8 cellular contexts compared by ENCODE assay signal in the genomic region with DNA sequence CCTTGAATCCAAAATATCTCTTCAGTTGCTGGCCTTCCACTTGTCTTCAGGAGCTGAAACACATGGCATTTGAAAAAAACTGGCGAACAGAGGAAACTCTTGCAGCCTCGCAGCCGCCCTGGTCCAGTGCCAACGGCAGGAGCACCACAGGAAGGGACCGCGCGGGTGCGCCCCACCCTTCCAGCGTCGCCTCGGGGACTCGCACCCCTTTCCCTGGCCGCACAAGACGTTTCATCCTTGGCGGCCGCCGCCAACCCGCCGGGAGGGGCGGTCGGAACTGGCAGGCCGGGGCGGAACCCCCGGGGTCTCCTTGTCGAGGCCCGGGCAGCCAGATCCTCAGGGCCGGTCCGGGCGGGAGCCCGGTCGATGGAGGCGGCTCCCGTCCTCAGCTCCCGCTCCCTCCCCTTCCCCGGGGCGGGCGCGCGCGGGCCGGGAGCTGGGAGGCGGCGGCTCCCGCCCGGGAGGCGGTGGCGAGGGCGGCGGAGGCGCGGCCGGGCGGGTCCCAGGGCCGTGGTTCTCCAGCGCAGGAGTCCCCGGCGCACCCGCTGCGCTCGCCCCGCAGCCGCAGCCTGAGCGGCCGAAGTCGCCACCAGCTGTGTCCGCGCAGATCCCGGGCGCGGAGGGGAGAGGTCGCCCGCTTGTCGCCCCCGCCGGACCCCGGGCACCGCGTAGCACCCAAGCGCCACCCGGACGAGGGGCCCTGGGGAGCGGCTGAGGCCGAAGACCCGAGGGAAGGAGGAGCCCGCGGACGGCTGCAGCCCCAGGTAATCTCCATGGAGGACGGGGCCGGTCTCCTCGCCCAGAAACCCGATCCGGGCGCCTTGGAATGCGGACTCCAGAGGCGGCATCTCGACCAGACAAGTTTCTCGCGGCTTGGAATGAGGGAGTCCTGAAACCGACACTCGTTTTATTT. TPM values are rescaled to one million over a fixed set of nuclear protein-coding genes. Genes with fewer than 3 reads are reported as not detected.
A peak's percentile ranks its signal among the peaks of the same experiment; 100 is the strongest.
DNase-seq lines count a peak whose midpoint lies in the region; ATAC-seq lines count a peak whose summit lies in the region.

No MANE protein-coding gene starts in this region.

- peaks cover 25 to 40% (median 31%) of the 10 kb centered on the region in 5 donors for H3K27me3 Mint-ChIP-seq in naive thymus-derived CD8-positive, alpha-beta T cell

- peaks cover 0 to 3% (median 0%) of the 10 kb centered on the region in 9 donors for H3K9me3 Mint-ChIP-seq in naive thymus-derived CD8-positive, alpha-beta T cell

- no peak for ATAC-seq in naive thymus-derived CD8-positive, alpha-beta T cell
- no peak for ATAC-seq in HG03095 (IDR thresholded peaks at IDR 0.05; ENCODE audit: unreplicated experiment)

- POLR2A ChIA-PET in naive thymus-derived CD8-positive, alpha-beta T cell (lab: Charles Lee), result no interaction called here

- peaks cover 0 to 3% (median 0%) of the 10 kb centered on the region in 3 donors for H3K36me3 Mint-ChIP-seq in naive thymus-derived CD8-positive, alpha-beta T cell

- DNase-seq in D341Med (ENCODE audit: low spot score), result peak; percentile 77
- DNase-seq in HT1080 (ENCODE audit: low read depth), result peak; percentile 73
- peak; percentile 5 to 26 for DNase-seq in SW 1271 (lab: John Stamatoyannopoulos, UW)
- DNase-seq in fibroblast of gingiva (ENCODE audit: low read depth), result peak; percentile 47
- no peak for DNase-seq in naive thymus-derived CD8-positive, alpha-beta T cell
- no peak for DNase-seq in stimulated activated CD4-positive, alpha-beta T cell treated with anti-CD3 and anti-CD28 coated beads, Interleukin-2, amount 100 ng/mL, for 48 hours
- no peak for DNase-seq in DMS79 (lab: John Stamatoyannopoulos, UW)

- H3K4me3 Mint-ChIP-seq in naive thymus-derived CD8-positive, alpha-beta T cell, result peak overlapping the region in 9 of 10 donors; percentile 38 to 72 (median 64)

- no peak overlapping the region for H3K27ac Mint-ChIP-seq in naive thymus-derived CD8-positive, alpha-beta T cell

- peaks cover 0 to 13% (median 5%) of the 10 kb centered on the region in 4 donors for H3K4me1 Mint-ChIP-seq in naive thymus-derived CD8-positive, alpha-beta T cell

RNA-seq across cellular contexts. Expression of a gene that starts 0.9 kb away (rescaled TPM):
- 0.59 and 0.60 TPM in 2 replicates for total RNA-seq in HT1080 (2014; rRNA removed; shearing (Covaris generic))
- 0.09 and 0.10 TPM in 2 replicates for polyA plus RNA-seq in HT1080 (2015; cell fraction: cytosol; rRNA removed)
- 0.07 and 0.12 TPM in 2 replicates for polyA plus RNA-seq in HT1080 (2015; cell fraction: nucleus; rRNA removed)
- not detected for total RNA-seq in naive thymus-derived CD8-positive, alpha-beta T cell
- polyA plus RNA-seq in naive thymus-derived CD8-positive, alpha-beta T cell, result under 1 TPM in 1 of 3 donors, not detected in 2; 0.07 TPM

Comparison
In these comparisons a context has a peak if more than half of its experiments do, and no peak if none do; other contexts are left out.
1. DNase-seq: peak in D341Med (single experiment), HT1080 (single experiment), SW 1271 (2 of 2) and fibroblast of gingiva (single experiment); none in naive thymus-derived CD8-positive, alpha-beta T cell (0 of 10), stimulated activated CD4-positive, alpha-beta T cell treated with anti-CD3 and anti-CD28 coated beads, Interleukin-2, amount 100 ng/mL, for 48 hours (0 of 2) and DMS79 (single experiment).